In genomic region chr12:79874665-79875064, GRCh38 we compare ENCODE assay signal across 1 cellular context.
A peak's percentile ranks its signal among the peaks of the same experiment; 100 is the strongest.
TF ChIP-seq lines count a peak whose summit lies in the region.

No MANE protein-coding gene starts in this region.

TF ChIP-seq in H1, 55 proteins besides CTCF, POLR2A, EP300 and RAD21:
- TF ChIP-seq CHD7 (IDR thresholded peaks at IDR 0.05; ENCODE audit: insufficient replicate concordance, low read length): peak; percentile 84
- TF ChIP-seq TEAD4 (IDR thresholded peaks at IDR 0.05; ENCODE audit: low read depth, low read length): 0 out of 2 replicates have a peak, but pooled peaks have one; percentile 47
- TF ChIP-seq EGR1 (IDR thresholded peaks at IDR 0.05; ENCODE audit: borderline replicate concordance, low read depth, low read length): peak; percentile 41; the same call in 1 of the 2 replicates
- 0 out of 4 replicates have a peak, but pooled peaks of 1 of the 2 experiments have one; percentile 24 for TF ChIP-seq HDAC2 (IDR thresholded peaks at IDR 0.05; ENCODE audit: borderline replicate concordance in 1 of 2, low read depth in 2 of 2, low read length in 2 of 2)
- no peak for TF ChIP-seq CHD2 (IDR thresholded peaks at IDR 0.05; ENCODE audit: low read length)
